In genomic region chr13:72341904-72342303, GRCh38 we compare ENCODE assay signal across 22 cellular contexts.
"Had no signal": no experiment of that assay in that cellular context is flagged by ENCODE, and none has a peak within 500 bp of the region (broad histone marks: within the 10 kb centered on the region; RNA-seq: fewer than 3 reads in every experiment).

No MANE protein-coding gene starts in this region.

- H3K27ac ChIP-seq: ascending aorta, gastroesophageal sphincter, heart left ventricle, left lung, suprapubic skin, transverse colon, uterus had no signal

- ATAC-seq: esophagus mucosa, gastroesophageal sphincter, heart left ventricle, left lung had no signal

- H3K9me3 ChIP-seq: ascending aorta, gastroesophageal sphincter, transverse colon, uterus had no signal

- H3K4me3 ChIP-seq: ascending aorta, gastroesophageal sphincter, heart left ventricle, left lung, suprapubic skin, transverse colon, uterus had no signal

- H3K36me3 ChIP-seq: ascending aorta, gastroesophageal sphincter, heart left ventricle, left lung, suprapubic skin, transverse colon, uterus had no signal

- DNase-seq: activated CD4-positive, alpha-beta T cell treated with anti-CD3 and anti-CD28 coated beads for 1 hour; activated CD8-positive, alpha-beta memory T cell treated with anti-CD3 and anti-CD28 coated beads for 24 hours; activated CD8-positive, alpha-beta memory T cell treated with anti-CD3 and anti-CD28 coated beads, Interleukin-2, amount 50 U/mL, for 48 hours; activated effector memory CD4-positive, alpha-beta T cell treated with Interleukin-2 at 50 U/mL for 16 hours; activated naive CD4-positive, alpha-beta T cell treated with anti-CD3 and anti-CD28 coated beads, Interleukin-2, amount 50 U/mL, for 16 hours; activated T-cell treated with anti-CD3 and anti-CD28 coated beads, Interleukin-2, amount 50 U/mL, for 48 hours; cerebellar nuclear complex; cortex of kidney; effector CD4-positive, alpha-beta T cell; midbrain; nephron progenitor cell; occipital lobe; retina; T1000; transverse colon; uterus had no signal

- H3K27me3 ChIP-seq: ascending aorta, gastroesophageal sphincter, heart left ventricle, left lung, suprapubic skin, transverse colon, uterus had no signal

- H3K4me1 ChIP-seq: ascending aorta, gastroesophageal sphincter, heart left ventricle, left lung, suprapubic skin, transverse colon, uterus had no signal
